In the genomic region with DNA sequence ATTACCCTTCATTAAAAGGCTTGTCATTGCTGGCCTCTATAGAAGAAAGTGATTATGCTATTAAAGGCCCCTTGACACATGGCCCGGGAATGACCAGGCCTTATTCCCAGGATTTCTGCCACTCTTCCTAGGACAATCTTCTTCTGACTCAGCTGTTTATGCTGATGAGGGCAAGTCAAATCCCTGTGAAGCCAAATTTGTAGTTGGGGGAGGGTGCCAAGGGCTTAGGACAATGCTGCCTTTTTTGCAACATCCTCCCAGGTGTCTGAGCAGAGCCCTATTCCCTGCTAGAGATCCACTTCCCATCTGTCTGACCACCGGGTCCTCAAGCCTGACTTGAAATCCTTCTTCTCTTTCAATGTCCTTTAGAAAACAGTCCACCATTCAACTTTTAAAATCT, we compare ENCODE assay signal across 16 cellular contexts.
"Had no signal": no experiment of that assay in that cellular context is flagged by ENCODE, and none has a peak within 500 bp of the region (broad histone marks: within the 10 kb centered on the region; RNA-seq: fewer than 3 reads in every experiment).

No MANE protein-coding gene starts in this region.

- H3K4me3 ChIP-seq: colonic mucosa, esophagus muscularis mucosa, gastroesophageal sphincter, heart left ventricle, hepatocyte, lower lobe of right lung had no signal

- H3K9me3 ChIP-seq: colonic mucosa, lower lobe of right lung had no signal

- H3K79me2 ChIP-seq: hepatocyte had no signal

- H3K4me2 ChIP-seq: hepatocyte had no signal

- H3K27ac ChIP-seq: colonic mucosa, esophagus muscularis mucosa, foreskin keratinocyte, gastroesophageal sphincter, heart left ventricle, hepatocyte, lower lobe of right lung had no signal

- H3K4me1 ChIP-seq: colonic mucosa, esophagus muscularis mucosa, foreskin keratinocyte, gastroesophageal sphincter, heart left ventricle, lower lobe of right lung had no signal

- H3K27me3 ChIP-seq: colonic mucosa, foreskin keratinocyte, hepatocyte had no signal

- H3K36me3 ChIP-seq: colonic mucosa, esophagus muscularis mucosa, gastroesophageal sphincter, heart left ventricle, lower lobe of right lung had no signal

- DNase-seq: colonic mucosa; cortex of kidney; effector memory CD4-positive, alpha-beta T cell; foreskin keratinocyte; heart left ventricle; kidney; kidney glomerular epithelial cell; left colon; left ventricle myocardium superior; lower lobe of right lung; mesenchymal stem cell; midbrain; naive thymus-derived CD4-positive, alpha-beta T cell had no signal
